Comparison of ENCODE assay signal across 29 cellular contexts in genomic region chr17:44465276-44465675, GRCh38.
"Had no signal": no experiment of that assay in that cellular context is flagged by ENCODE, and none has a peak within 500 bp of the region (broad histone marks: within the 10 kb centered on the region; RNA-seq: fewer than 3 reads in every experiment).

No MANE protein-coding gene starts in this region.

- H3K27me3 ChIP-seq: left lung, neural progenitor cell, neutrophil, right atrium auricular region, right lobe of liver, stomach, testis, thyroid gland, transverse colon, upper lobe of left lung, vagina had no signal

- ATAC-seq: left colon; left lung; natural killer cell; right lobe of liver; stimulated activated naive B cell treated with anti-CD40 and anti-IgM and Interleukin-4, amounts not matched to agents 10 μg/mL and 1 μg/mL and 100 μg/mL, for 72 hours; stimulated activated naive CD8-positive, alpha-beta T cell treated with anti-CD3 and anti-CD28 coated beads, Interleukin-15, Interleukin-2, amounts not matched to agents 100 U/mL and 50 U/mL, for 24 hours had no signal

- H3K4me2 ChIP-seq: neural progenitor cell, smooth muscle cell had no signal

- H3K4me3 ChIP-seq: left lung, lung, neural progenitor cell, right atrium auricular region, right lobe of liver, smooth muscle cell, stomach, testis, thyroid gland, transverse colon, upper lobe of left lung, vagina had no signal

- FAIRE-seq: islet of Langerhans, kidney had no signal

- H3K36me3 ChIP-seq: neural progenitor cell, thyroid gland, transverse colon had no signal

- H2AFZ ChIP-seq: neural progenitor cell, parathyroid adenoma had no signal

- H3K4me1 ChIP-seq: parathyroid adenoma, right lobe of liver had no signal

- DNase-seq: hypothalamus; immature natural killer cell; kidney; left colon; left lung; mesendoderm; naive B cell; natural killer cell; nephron progenitor cell; occipital lobe; right lobe of liver; stimulated activated CD4-positive, alpha-beta T cell treated with anti-CD3 and anti-CD28 coated beads, Interleukin-1b, Interleukin-23, amount 100 ng/mL, for 48 hours; stimulated activated CD4-positive, alpha-beta T cell treated with anti-CD3 and anti-CD28 coated beads, Interleukin-2, amount 100 ng/mL, for 48 hours; stimulated activated CD4-positive, alpha-beta T cell treated with anti-CD3 and anti-CD28 coated beads, Interleukin-4, amount 100 ng/mL, for 4 hours; stimulated activated naive B cell treated with anti-CD40 and anti-IgM and Interleukin-4, amounts not matched to agents 10 μg/mL and 1 μg/mL and 100 μg/mL, for 72 hours; stimulated activated naive CD8-positive, alpha-beta T cell treated with anti-CD3 and anti-CD28 coated beads, Interleukin-15, Interleukin-2, amounts not matched to agents 100 U/mL and 50 U/mL, for 24 hours; stomach; testis; thyroid gland; transverse colon; upper lobe of left lung had no signal

- H3K9me3 ChIP-seq: left lung, neutrophil, right atrium auricular region, right lobe of liver, stomach, testis, thyroid gland, transverse colon, upper lobe of left lung, vagina had no signal

- H3K27ac ChIP-seq: left lung, neural progenitor cell, neutrophil, parathyroid adenoma, right atrium auricular region, right lobe of liver, stomach, testis, transverse colon, upper lobe of left lung, vagina had no signal

- H3K9ac ChIP-seq: neural progenitor cell, parathyroid adenoma had no signal
